18 cellular contexts compared by ENCODE assay signal in genomic region chr11:73228268-73229134, GRCh38. TPM values are rescaled to one million over a fixed set of nuclear protein-coding genes. Genes with fewer than 3 reads are reported as not detected.
DNase-seq lines count a peak whose midpoint lies in the region; ATAC-seq and TF ChIP-seq lines count a peak whose summit lies in the region.
"Had no signal": no experiment of that assay in that cellular context is flagged by ENCODE, and none has a peak within 500 bp of the region (broad histone marks: within the 10 kb centered on the region; RNA-seq: fewer than 3 reads in every experiment).

No MANE protein-coding gene starts in this region.

- no peak overlapping the region for H3K4me2 ChIP-seq in mammary epithelial cell (ENCODE audit: insufficient read depth, low read depth, low read length)

- TF ChIP-seq CTCF in mammary epithelial cell (conservative IDR thresholded peaks at IDR 0.05 in 1 of 2, IDR thresholded peaks at IDR 0.05 in 1 of 2; ENCODE audit: extremely low read depth in 1 of 2, insufficient read depth in 1 of 2, low read depth in 1 of 2, low read length in 2 of 2) (no peak), ascending aorta (IDR thresholded peaks at IDR 0.05) (no peak), nephron (IDR thresholded peaks at IDR 0.05; ENCODE audit: unreplicated experiment in 3 of 3) (no peak)

- in situ Hi-C loops in T47D (cut with HindIII; ENCODE audit: low pct_unique_long_range_greater_than_20kb, low sequenced_read_pairs) (no loop called here), mammary epithelial cell (cut with MboI; ENCODE audit: low sequenced_read_pairs in 2 of 2) (no loop called here)

- intact Hi-C loops in mammary epithelial cell (cut with micrococcal nuclease), result no loop called here
- intact Hi-C loops in ascending aorta (cut with DNase I), result no loop called here

- DNase-seq in T47D (ENCODE audit: low read depth in 1 of 2, low spot score in 1 of 2), result peak; percentile 47 to 76
- no peak for DNase-seq in mammary epithelial cell
- peak; percentile 1 to 25 for DNase-seq in ascending aorta (ENCODE audit: low spot score in 2 of 2)
- no peak for DNase-seq in natural killer cell treated with Interleukin-12 subunit alpha and Interleukin-12 subunit beta and Interleukin-15 and Interleukin-18, amount 100 ng/mL, for 72 hours (ENCODE audit: low spot score)
- DNase-seq: activated CD4-positive, alpha-beta T cell treated with anti-CD3 and anti-CD28 coated beads for 1 hour; CD4-positive, alpha-beta memory T cell; foreskin melanocyte; Karpas-422; kidney glomerular epithelial cell; stimulated activated CD4-positive, alpha-beta T cell treated with anti-CD3 and anti-CD28 coated beads, Interleukin-12 subunit alpha, Interleukin-12 subunit beta, amount 100 ng/mL, for 4 hours; stimulated activated CD8-positive, alpha-beta memory T cell treated with anti-CD3 and anti-CD28 coated beads, Interleukin-4, amount 100 ng/mL, for 48 hours; T-helper 2 cell had no signal

- H3K27ac Mint-ChIP-seq in nephron, result peak overlapping the region in 2 of 3 experiments; percentile 10 to 38
- no peak overlapping the region for H3K27ac Mint-ChIP-seq in natural killer cell treated with Interleukin-12 subunit alpha and Interleukin-12 subunit beta and Interleukin-15 and Interleukin-18, amount 100 ng/mL, for 72 hours
- H3K27ac Mint-ChIP-seq: dendritic cell treated with granulocyte-macrophage colony-stimulating factor and Interleukin-4, amounts not matched to agents 40 ng/mL and 50 ng/mL, for 4 days had no signal

- no TSS peak for BruUV-seq in mammary epithelial cell (replicated peaks; lab: Mats Ljungman, UMichigan)

- H4K20me1 ChIP-seq in mammary epithelial cell (ENCODE audit: insufficient read depth, low read length), result no peaks in the 10 kb centered on the region

- no peaks in the 10 kb centered on the region for H3K9me3 Mint-ChIP-seq in nephron
- H3K9me3 Mint-ChIP-seq in natural killer cell treated with Interleukin-12 subunit alpha and Interleukin-12 subunit beta and Interleukin-15 and Interleukin-18, amount 100 ng/mL, for 72 hours, result no peaks in the 10 kb centered on the region
- H3K9me3 Mint-ChIP-seq: dendritic cell treated with granulocyte-macrophage colony-stimulating factor and Interleukin-4, amounts not matched to agents 40 ng/mL and 50 ng/mL, for 4 days had no signal

- H3K9ac ChIP-seq in mammary epithelial cell (ENCODE audit: insufficient read depth, low read length), result no peak overlapping the region

- H3K27ac ChIP-seq in mammary epithelial cell (ENCODE audit: insufficient read depth, low read depth, low read length), result no peak overlapping the region
- no peak overlapping the region for H3K27ac ChIP-seq in ascending aorta
- H3K27ac ChIP-seq: epithelial cell of prostate had no signal

- H3K27me3 ChIP-seq in mammary epithelial cell (ENCODE audit: insufficient read depth, low read length) (no peaks in the 10 kb centered on the region), ascending aorta (no peaks in the 10 kb centered on the region)

- ATAC-seq in natural killer cell treated with Interleukin-12 subunit alpha and Interleukin-12 subunit beta and Interleukin-15 and Interleukin-18, amount 100 ng/mL, for 72 hours, result no peak
- ATAC-seq in HG03469 (IDR thresholded peaks at IDR 0.05; ENCODE audit: unreplicated experiment) (no peak), GM18511 (IDR thresholded peaks at IDR 0.05; ENCODE audit: unreplicated experiment) (no peak)

- 95% methylated on average over 3 of the region's 4 CpGs for WGBS in mammary epithelial cell (ENCODE audit: low coverage, missing lambda C conversion rate)

- peaks cover 43% of the 10 kb centered on the region for H3K79me2 ChIP-seq in mammary epithelial cell (ENCODE audit: insufficient read depth, low read length)

- no peaks in the 10 kb centered on the region for H3K9me3 ChIP-seq in mammary epithelial cell (replicated peaks; ENCODE audit: insufficient read depth, low read length)
- no peaks in the 10 kb centered on the region for H3K9me3 ChIP-seq in ascending aorta

- no peak overlapping the region for H2AFZ ChIP-seq in mammary epithelial cell (ENCODE audit: low read depth, low read length)

- CTCF ChIA-PET in mammary epithelial cell (lab: Charles Lee; ENCODE audit: low non-redundant PET), result no interaction called here

- H3K27me3 Mint-ChIP-seq in nephron (ENCODE audit: low read depth), result peaks cover 37% of the 10 kb centered on the region
- H3K27me3 Mint-ChIP-seq in natural killer cell treated with Interleukin-12 subunit alpha and Interleukin-12 subunit beta and Interleukin-15 and Interleukin-18, amount 100 ng/mL, for 72 hours, result no peaks in the 10 kb centered on the region
- H3K27me3 Mint-ChIP-seq: dendritic cell treated with granulocyte-macrophage colony-stimulating factor and Interleukin-4, amounts not matched to agents 40 ng/mL and 50 ng/mL, for 4 days had no signal

- H3K36me3 Mint-ChIP-seq in nephron (ENCODE audit: low read depth), result no peaks in the 10 kb centered on the region
- no peaks in the 10 kb centered on the region for H3K36me3 Mint-ChIP-seq in natural killer cell treated with Interleukin-12 subunit alpha and Interleukin-12 subunit beta and Interleukin-15 and Interleukin-18, amount 100 ng/mL, for 72 hours
- H3K36me3 Mint-ChIP-seq: CD4-positive, alpha-beta memory T cell had no signal

- dilution Hi-C loops in mammary epithelial cell (cut with HindIII; ENCODE audit: low sequenced_read_pairs), result no loop called here

- no peak overlapping the region for H3K4me3 ChIP-seq in mammary epithelial cell (replicated peaks in 1 of 3; ENCODE audit: insufficient read depth in 1 of 3, low read depth in 2 of 3, low read length in 3 of 3)
- no peak overlapping the region for H3K4me3 ChIP-seq in ascending aorta

- H3K36me3 ChIP-seq in mammary epithelial cell (ENCODE audit: insufficient read depth, low read length), result peaks cover 10% of the 10 kb centered on the region
- no peaks in the 10 kb centered on the region for H3K36me3 ChIP-seq in ascending aorta

- H3K4me1 Mint-ChIP-seq in nephron, result peaks cover 11% of the 10 kb centered on the region
- no peaks in the 10 kb centered on the region for H3K4me1 Mint-ChIP-seq in natural killer cell treated with Interleukin-12 subunit alpha and Interleukin-12 subunit beta and Interleukin-15 and Interleukin-18, amount 100 ng/mL, for 72 hours (ENCODE audit: low read depth in 2 of 2)

- H3K4me3 Mint-ChIP-seq in nephron, result no peak overlapping the region
- H3K4me3 Mint-ChIP-seq in natural killer cell treated with Interleukin-12 subunit alpha and Interleukin-12 subunit beta and Interleukin-15 and Interleukin-18, amount 100 ng/mL, for 72 hours, result no peak overlapping the region
- H3K4me3 Mint-ChIP-seq: CD4-positive, alpha-beta memory T cell; dendritic cell treated with granulocyte-macrophage colony-stimulating factor and Interleukin-4, amounts not matched to agents 40 ng/mL and 50 ng/mL, for 4 days had no signal

- H3K4me1 ChIP-seq in mammary epithelial cell (ENCODE audit: insufficient read depth, low read length) (peaks cover 19% of the 10 kb centered on the region), ascending aorta (no peaks in the 10 kb centered on the region)

RNA-seq across cellular contexts. Expression of gene P2RY2, which starts 10.4 kb away (rescaled TPM):
- total RNA-seq in mammary epithelial cell (10 to 100 TPM in 1 of 2 donors, 1 to 10 TPM in 1; 7.8 to 21.6 TPM), ascending aorta (18.3 TPM)
- polyA plus RNA-seq in mammary epithelial cell, result 27.6 TPM
- 31.5 TPM for polyA minus RNA-seq in mammary epithelial cell
- under 1 TPM in 1 of 2 donors, not detected in 1; 0.20 TPM for total RNA-seq in natural killer cell treated with Interleukin-12 subunit alpha and Interleukin-12 subunit beta and Interleukin-15 and Interleukin-18, amount 100 ng/mL, for 72 hours
- total RNA-seq: CD4-positive, alpha-beta memory T cell had no signal
- polyA plus RNA-seq: CD4-positive, alpha-beta memory T cell; neural cell had no signal

RNA-seq across cellular contexts. Expression of gene P2RY6, which starts 43.6 kb away (rescaled TPM):
- total RNA-seq in mammary epithelial cell, result under 1 TPM; under 0.01 to 0.28 TPM
- 0.46 TPM for polyA plus RNA-seq in mammary epithelial cell
- not detected for polyA minus RNA-seq in mammary epithelial cell
- 8.8 TPM for total RNA-seq in ascending aorta
- total RNA-seq in natural killer cell treated with Interleukin-12 subunit alpha and Interleukin-12 subunit beta and Interleukin-15 and Interleukin-18, amount 100 ng/mL, for 72 hours, result not detected
- polyA plus RNA-seq: CD4-positive, alpha-beta memory T cell; neural cell had no signal

Comparison
In these comparisons a context has a peak if more than half of its experiments do, and no peak if none do; other contexts are left out.
1. DNase-seq: peak in T47D (2 of 2) and ascending aorta (2 of 2); none in mammary epithelial cell (single experiment) and natural killer cell treated with Interleukin-12 subunit alpha and Interleukin-12 subunit beta and Interleukin-15 and Interleukin-18, amount 100 ng/mL, for 72 hours (single experiment).
2. H3K27ac Mint-ChIP-seq: peak in nephron (2 of 3); none in natural killer cell treated with Interleukin-12 subunit alpha and Interleukin-12 subunit beta and Interleukin-15 and Interleukin-18, amount 100 ng/mL, for 72 hours (0 of 2).
3. RNA of gene P2RY2, which starts 10.4 kb away (total RNA-seq): 7.8 to 21.6 TPM in mammary epithelial cell and 18.3 TPM in ascending aorta (single experiment); 0.20 TPM in natural killer cell treated with Interleukin-12 subunit alpha and Interleukin-12 subunit beta and Interleukin-15 and Interleukin-18, amount 100 ng/mL, for 72 hours; every median in the first group is over 4 times any median in the second.